In the genomic region with DNA sequence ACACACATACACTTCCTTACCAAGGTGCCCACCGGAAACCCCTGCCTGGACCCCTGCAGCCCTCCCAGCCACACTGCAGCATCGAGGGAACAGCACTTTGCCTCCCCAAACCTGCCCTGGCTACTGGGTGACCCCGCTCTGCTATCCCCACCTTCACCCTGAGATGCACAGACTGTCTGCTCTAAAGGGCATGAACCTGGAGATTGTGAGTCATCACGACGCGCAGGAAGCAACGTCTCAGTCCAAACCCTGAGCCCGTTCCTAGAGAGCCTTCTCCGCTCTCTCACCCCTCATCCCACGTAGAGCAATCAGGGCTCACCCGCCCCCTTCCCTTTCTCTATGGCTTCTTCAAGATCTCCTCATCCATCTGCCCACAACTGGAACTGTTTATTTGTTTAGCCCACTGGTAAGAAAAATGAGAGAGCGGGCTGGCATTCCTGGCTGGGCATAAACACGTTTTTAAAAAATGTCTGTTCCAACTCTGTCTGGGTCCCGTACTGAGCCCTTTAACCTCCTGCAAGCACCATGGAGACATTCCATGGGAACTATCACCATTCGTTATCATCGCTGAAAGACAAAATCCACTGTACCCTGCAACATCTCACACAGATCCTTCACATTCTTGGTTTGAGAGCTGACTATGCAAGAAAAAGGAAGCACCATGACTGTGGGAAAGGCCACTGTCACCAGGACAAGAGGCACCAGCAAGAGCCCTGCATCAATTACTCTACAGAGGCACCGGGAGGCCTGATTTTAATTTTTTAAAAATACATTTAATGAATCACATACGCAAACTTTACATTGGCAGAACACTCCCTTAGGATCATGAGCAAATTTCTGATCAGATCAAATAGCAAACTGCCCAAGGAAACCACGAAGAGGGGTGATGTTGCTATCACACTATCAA, we compare ENCODE assay signal across 10 cellular contexts. TPM values are rescaled to one million over a fixed set of nuclear protein-coding genes. Genes with fewer than 3 reads are reported as not detected.
DNase-seq lines count a peak whose midpoint lies in the region; ATAC-seq and TF ChIP-seq lines count a peak whose summit lies in the region.
"Had no signal": no experiment of that assay in that cellular context is flagged by ENCODE, and none has a peak within 500 bp of the region (broad histone marks: within the 10 kb centered on the region; RNA-seq: fewer than 3 reads in every experiment).

No MANE protein-coding gene starts in this region.

- 42% methylated on average over 16 of the region's 19 CpGs for WGBS in mesenchymal stem cell

- peak overlapping the region; percentile 12 for H3K4me2 ChIP-seq in mesenchymal stem cell (ENCODE audit: low read length, poor library complexity, severe bottlenecking)

- H2BK12ac ChIP-seq in mesenchymal stem cell (ENCODE audit: low read length in 2 of 2): peak overlapping the region in 1 of 2 experiments; percentile 73

- DNase-seq in stimulated activated naive CD8-positive, alpha-beta T cell treated with anti-CD3 and anti-CD28 coated beads, Interleukin-15, Interleukin-2, amounts not matched to agents 100 U/mL and 50 U/mL, for 24 hours: no peak
- DNase-seq in chondrocyte (ENCODE audit: low spot score) (no peak), mesenchymal stem cell (peak; percentile 93), AG08395 (ENCODE audit: low spot score) (no peak), NOMO-1 treated with dmso at 0.1 percent for 144 hours (lab: John Stamatoyannopoulos, UW; ENCODE audit: unreplicated experiment) (no peak)
- DNase-seq: activated T-cell treated with anti-CD3 and anti-CD28 coated beads, Interleukin-2, amount 50 U/mL, for 4 hours had no signal

- peak overlapping the region; percentile 66 for H4K8ac ChIP-seq in mesenchymal stem cell (ENCODE audit: low read length)

- H3K36me3 ChIP-seq in mesenchymal stem cell (ENCODE audit: control insufficient read depth in 1 of 2, insufficient read depth in 2 of 2, low read depth in 1 of 2, low read length in 2 of 2): peaks cover 0 to 7% of the 10 kb centered on the region in 2 experiments

- H3K9me3 Mint-ChIP-seq in stimulated activated naive CD8-positive, alpha-beta T cell treated with anti-CD3 and anti-CD28 coated beads, Interleukin-15, Interleukin-2, amounts not matched to agents 100 ng/mL and 50 ng/mL, for 24 hours: no peaks in the 10 kb centered on the region
- H3K9me3 Mint-ChIP-seq in chondrocyte (ENCODE audit: low read depth): no peaks in the 10 kb centered on the region
- H3K9me3 Mint-ChIP-seq: activated T-cell treated with anti-CD3 and anti-CD28 coated beads, Interleukin-2, amount 50 U/mL, for 4 hours had no signal

- no peak for TF ChIP-seq CTCF in chondrocyte (IDR thresholded peaks at IDR 0.05)

- no peaks in the 10 kb centered on the region for H3K36me3 Mint-ChIP-seq in stimulated activated naive CD8-positive, alpha-beta T cell treated with anti-CD3 and anti-CD28 coated beads, Interleukin-15, Interleukin-2, amounts not matched to agents 100 ng/mL and 50 ng/mL, for 24 hours (ENCODE audit: low read depth)
- H3K36me3 Mint-ChIP-seq in chondrocyte (ENCODE audit: low read depth): no peaks in the 10 kb centered on the region

- H3K4me1 ChIP-seq in mesenchymal stem cell (ENCODE audit: control insufficient read depth, insufficient read depth, low read depth, low read length): peaks cover 32% of the 10 kb centered on the region

- H3K4me3 Mint-ChIP-seq in stimulated activated naive CD8-positive, alpha-beta T cell treated with anti-CD3 and anti-CD28 coated beads, Interleukin-15, Interleukin-2, amounts not matched to agents 100 ng/mL and 50 ng/mL, for 24 hours: no peak overlapping the region
- peak overlapping the region; percentile 56 for H3K4me3 Mint-ChIP-seq in chondrocyte (ENCODE audit: unreplicated experiment)
- H3K4me3 Mint-ChIP-seq: activated T-cell treated with anti-CD3 and anti-CD28 coated beads, Interleukin-2, amount 50 U/mL, for 4 hours had no signal

- no peak overlapping the region for H2BK5ac ChIP-seq in mesenchymal stem cell (ENCODE audit: low read depth, low read length, poor library complexity, severe bottlenecking)

- no peak for ATAC-seq in stimulated activated naive CD8-positive, alpha-beta T cell treated with anti-CD3 and anti-CD28 coated beads, Interleukin-15, Interleukin-2, amounts not matched to agents 100 U/mL and 50 U/mL, for 24 hours
- ATAC-seq in HG02678 (IDR thresholded peaks at IDR 0.05; ENCODE audit: unreplicated experiment) (no peak), HG03045 (IDR thresholded peaks at IDR 0.05; ENCODE audit: unreplicated experiment) (no peak)
- ATAC-seq: activated T-cell treated with anti-CD3 and anti-CD28 coated beads, Interleukin-2, amount 50 U/mL, for 4 hours had no signal

- H3K23ac ChIP-seq in mesenchymal stem cell (ENCODE audit: low read length in 2 of 2): no peak overlapping the region

- no peaks in the 10 kb centered on the region for H3K9me3 ChIP-seq in mesenchymal stem cell (ENCODE audit: control insufficient read depth, low read length)

- H3K14ac ChIP-seq in mesenchymal stem cell (ENCODE audit: low read length in 2 of 2): peak overlapping the region in 1 of 2 experiments; percentile 56

- H3K27me3 Mint-ChIP-seq in stimulated activated naive CD8-positive, alpha-beta T cell treated with anti-CD3 and anti-CD28 coated beads, Interleukin-15, Interleukin-2, amounts not matched to agents 100 ng/mL and 50 ng/mL, for 24 hours: no peaks in the 10 kb centered on the region
- no peaks in the 10 kb centered on the region for H3K27me3 Mint-ChIP-seq in chondrocyte (ENCODE audit: low read depth)

- H2AK5ac ChIP-seq in mesenchymal stem cell (ENCODE audit: low read length, severe bottlenecking): no peak overlapping the region

- peak overlapping the region; percentile 19 to 30 for H3K18ac ChIP-seq in mesenchymal stem cell (ENCODE audit: low read depth in 1 of 2, low read length in 2 of 2)

- H3K27ac Mint-ChIP-seq in stimulated activated naive CD8-positive, alpha-beta T cell treated with anti-CD3 and anti-CD28 coated beads, Interleukin-15, Interleukin-2, amounts not matched to agents 100 ng/mL and 50 ng/mL, for 24 hours: peak overlapping the region; percentile 40
- H3K27ac Mint-ChIP-seq in chondrocyte (ENCODE audit: unreplicated experiment): peak overlapping the region; percentile 98

- peak overlapping the region; percentile 30 for H3K27ac ChIP-seq in mesenchymal stem cell (ENCODE audit: low read length, poor library complexity, severe bottlenecking)
- H3K27ac ChIP-seq: BLaER1 treated with 17β-estradiol and CSF1 and Interleukin-3, amounts not matched to agents 10 nM and 100 nM had no signal

- peak overlapping the region; percentile 6 for H4K91ac ChIP-seq in mesenchymal stem cell (ENCODE audit: low read length)

- no peaks in the 10 kb centered on the region for H3K27me3 ChIP-seq in mesenchymal stem cell (ENCODE audit: control insufficient read depth in 1 of 2, insufficient read depth in 1 of 2, low read length in 2 of 2)
- H3K27me3 ChIP-seq: BLaER1 treated with 17β-estradiol and CSF1 and Interleukin-3, amounts not matched to agents 10 nM and 100 nM had no signal

- no peak overlapping the region for H2BK120ac ChIP-seq in mesenchymal stem cell (ENCODE audit: low read depth, low read length)

- peak overlapping the region; percentile 15 for H2BK15ac ChIP-seq in mesenchymal stem cell (ENCODE audit: low read depth, poor library complexity, severe bottlenecking)

- no peak overlapping the region for H3K4ac ChIP-seq in mesenchymal stem cell (ENCODE audit: low read depth in 1 of 2, low read length in 2 of 2)

- H3K79me1 ChIP-seq in mesenchymal stem cell (replicated peaks; ENCODE audit: low read length, poor library complexity, severe bottlenecking): peaks cover 35% of the 10 kb centered on the region

- no peak overlapping the region for H2AFZ ChIP-seq in mesenchymal stem cell (ENCODE audit: low read depth, low read length)

- H3K4me1 Mint-ChIP-seq in stimulated activated naive CD8-positive, alpha-beta T cell treated with anti-CD3 and anti-CD28 coated beads, Interleukin-15, Interleukin-2, amounts not matched to agents 100 ng/mL and 50 ng/mL, for 24 hours (ENCODE audit: low read depth): peaks cover 9% of the 10 kb centered on the region
- peaks cover 88% of the 10 kb centered on the region for H3K4me1 Mint-ChIP-seq in chondrocyte (ENCODE audit: low read depth)

- H3K9ac ChIP-seq in mesenchymal stem cell (ENCODE audit: low read length): peak overlapping the region; percentile 44
- H3K9ac ChIP-seq: BLaER1 treated with 17β-estradiol and CSF1 and Interleukin-3, amounts not matched to agents 10 nM and 100 nM had no signal

- peak overlapping the region in 1 of 2 experiments; percentile 68 for H3K4me3 ChIP-seq in mesenchymal stem cell (ENCODE audit: insufficient read depth in 1 of 2, low read depth in 1 of 2, low read length in 2 of 2)
- H3K4me3 ChIP-seq: BLaER1 treated with 17β-estradiol and CSF1 and Interleukin-3, amounts not matched to agents 10 nM and 100 nM had no signal

RNA-seq across cellular contexts. Expression of a gene that starts 28.2 kb away (rescaled TPM):
- total RNA-seq in chondrocyte: 74.4 to 91.0 TPM (median 86.8 TPM) in 3 replicates
- 5.1 TPM for polyA plus RNA-seq in mesenchymal stem cell (2013, experiment 1 of 2)
- 4.5 TPM for polyA plus RNA-seq in mesenchymal stem cell (2013, experiment 2 of 2)
